ENCODE assay signal across 1 cellular context in the genomic region with DNA sequence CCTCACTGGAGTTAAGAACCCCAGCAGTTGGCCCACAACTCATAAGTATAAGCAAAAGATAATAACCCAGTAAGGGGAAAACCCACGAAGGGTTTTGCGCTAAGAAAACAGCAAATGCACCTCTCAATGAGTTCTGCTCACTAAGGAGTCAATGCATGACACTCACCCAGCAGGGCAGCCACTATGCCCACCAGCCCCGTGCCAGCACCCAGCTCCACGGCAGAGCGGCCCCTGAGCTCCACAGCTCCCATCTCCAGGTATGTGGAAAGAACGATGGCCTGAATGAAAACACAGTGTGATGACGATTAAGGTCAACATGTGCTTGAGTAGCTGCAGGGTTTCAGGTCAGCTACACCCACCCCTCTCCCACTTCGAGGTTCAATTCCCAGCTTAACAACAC.
A peak's percentile ranks its signal among the peaks of the same experiment; 100 is the strongest.
TF ChIP-seq lines count a peak whose summit lies in the region.

No MANE protein-coding gene starts in this region.

TF ChIP-seq in GM23338, 12 proteins besides CTCF, POLR2A, EP300 and RAD21:
- TF ChIP-seq, protein P1, sequence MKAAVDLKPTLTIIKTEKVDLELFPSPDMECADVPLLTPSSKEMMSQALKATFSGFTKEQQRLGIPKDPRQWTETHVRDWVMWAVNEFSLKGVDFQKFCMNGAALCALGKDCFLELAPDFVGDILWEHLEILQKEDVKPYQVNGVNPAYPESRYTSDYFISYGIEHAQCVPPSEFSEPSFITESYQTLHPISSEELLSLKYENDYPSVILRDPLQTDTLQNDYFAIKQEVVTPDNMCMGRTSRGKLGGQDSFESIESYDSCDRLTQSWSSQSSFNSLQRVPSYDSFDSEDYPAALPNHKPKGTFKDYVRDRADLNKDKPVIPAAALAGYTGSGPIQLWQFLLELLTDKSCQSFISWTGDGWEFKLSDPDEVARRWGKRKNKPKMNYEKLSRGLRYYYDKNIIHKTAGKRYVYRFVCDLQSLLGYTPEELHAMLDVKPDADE (IDR thresholded peaks at IDR 0.05): no peak
- TF ChIP-seq, protein P2, sequence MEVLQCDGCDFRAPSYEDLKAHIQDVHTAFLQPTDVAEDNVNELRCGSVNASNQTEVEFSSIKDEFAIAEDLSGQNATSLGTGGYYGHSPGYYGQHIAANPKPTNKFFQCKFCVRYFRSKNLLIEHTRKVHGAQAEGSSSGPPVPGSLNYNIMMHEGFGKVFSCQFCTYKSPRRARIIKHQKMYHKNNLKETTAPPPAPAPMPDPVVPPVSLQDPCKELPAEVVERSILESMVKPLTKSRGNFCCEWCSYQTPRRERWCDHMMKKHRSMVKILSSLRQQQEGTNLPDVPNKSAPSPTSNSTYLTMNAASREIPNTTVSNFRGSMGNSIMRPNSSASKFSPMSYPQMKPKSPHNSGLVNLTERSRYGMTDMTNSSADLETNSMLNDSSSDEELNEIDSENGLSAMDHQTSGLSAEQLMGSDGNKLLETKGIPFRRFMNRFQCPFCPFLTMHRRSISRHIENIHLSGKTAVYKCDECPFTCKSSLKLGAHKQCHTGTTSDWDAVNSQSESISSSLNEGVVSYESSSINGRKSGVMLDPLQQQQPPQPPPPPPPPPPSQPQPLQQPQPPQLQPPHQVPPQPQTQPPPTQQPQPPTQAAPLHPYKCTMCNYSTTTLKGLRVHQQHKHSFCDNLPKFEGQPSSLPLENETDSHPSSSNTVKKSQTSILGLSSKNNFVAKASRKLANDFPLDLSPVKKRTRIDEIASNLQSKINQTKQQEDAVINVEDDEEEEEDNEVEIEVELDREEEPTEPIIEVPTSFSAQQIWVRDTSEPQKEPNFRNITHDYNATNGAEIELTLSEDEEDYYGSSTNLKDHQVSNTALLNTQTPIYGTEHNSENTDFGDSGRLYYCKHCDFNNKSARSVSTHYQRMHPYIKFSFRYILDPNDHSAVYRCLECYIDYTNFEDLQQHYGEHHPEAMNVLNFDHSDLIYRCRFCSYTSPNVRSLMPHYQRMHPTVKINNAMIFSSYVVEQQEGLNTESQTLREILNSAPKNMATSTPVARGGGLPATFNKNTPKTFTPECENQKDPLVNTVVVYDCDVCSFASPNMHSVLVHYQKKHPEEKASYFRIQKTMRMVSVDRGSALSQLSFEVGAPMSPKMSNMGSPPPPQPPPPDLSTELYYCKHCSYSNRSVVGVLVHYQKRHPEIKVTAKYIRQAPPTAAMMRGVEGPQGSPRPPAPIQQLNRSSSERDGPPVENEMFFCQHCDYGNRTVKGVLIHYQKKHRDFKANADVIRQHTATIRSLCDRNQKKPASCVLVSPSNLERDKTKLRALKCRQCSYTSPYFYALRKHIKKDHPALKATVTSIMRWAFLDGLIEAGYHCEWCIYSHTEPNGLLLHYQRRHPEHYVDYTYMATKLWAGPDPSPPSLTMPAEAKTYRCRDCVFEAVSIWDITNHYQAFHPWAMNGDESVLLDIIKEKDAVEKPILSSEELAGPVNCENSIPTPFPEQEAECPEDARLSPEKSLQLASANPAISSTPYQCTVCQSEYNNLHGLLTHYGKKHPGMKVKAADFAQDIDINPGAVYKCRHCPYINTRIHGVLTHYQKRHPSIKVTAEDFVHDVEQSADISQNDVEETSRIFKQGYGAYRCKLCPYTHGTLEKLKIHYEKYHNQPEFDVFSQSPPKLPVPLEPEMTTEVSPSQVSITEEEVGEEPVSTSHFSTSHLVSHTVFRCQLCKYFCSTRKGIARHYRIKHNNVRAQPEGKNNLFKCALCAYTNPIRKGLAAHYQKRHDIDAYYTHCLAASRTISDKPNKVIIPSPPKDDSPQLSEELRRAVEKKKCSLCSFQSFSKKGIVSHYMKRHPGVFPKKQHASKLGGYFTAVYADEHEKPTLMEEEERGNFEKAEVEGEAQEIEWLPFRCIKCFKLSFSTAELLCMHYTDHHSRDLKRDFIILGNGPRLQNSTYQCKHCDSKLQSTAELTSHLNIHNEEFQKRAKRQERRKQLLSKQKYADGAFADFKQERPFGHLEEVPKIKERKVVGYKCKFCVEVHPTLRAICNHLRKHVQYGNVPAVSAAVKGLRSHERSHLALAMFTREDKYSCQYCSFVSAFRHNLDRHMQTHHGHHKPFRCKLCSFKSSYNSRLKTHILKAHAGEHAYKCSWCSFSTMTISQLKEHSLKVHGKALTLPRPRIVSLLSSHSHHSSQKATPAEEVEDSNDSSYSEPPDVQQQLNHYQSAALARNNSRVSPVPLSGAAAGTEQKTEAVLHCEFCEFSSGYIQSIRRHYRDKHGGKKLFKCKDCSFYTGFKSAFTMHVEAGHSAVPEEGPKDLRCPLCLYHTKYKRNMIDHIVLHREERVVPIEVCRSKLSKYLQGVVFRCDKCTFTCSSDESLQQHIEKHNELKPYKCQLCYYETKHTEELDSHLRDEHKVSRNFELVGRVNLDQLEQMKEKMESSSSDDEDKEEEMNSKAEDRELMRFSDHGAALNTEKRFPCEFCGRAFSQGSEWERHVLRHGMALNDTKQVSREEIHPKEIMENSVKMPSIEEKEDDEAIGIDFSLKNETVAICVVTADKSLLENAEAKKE (CRISPR knock-in tag; IDR thresholded peaks at IDR 0.05): no peak
- TF ChIP-seq STAT1 (IDR thresholded peaks at IDR 0.05; ENCODE audit: unreplicated experiment) (no peak), POLR2AphosphoS5 (IDR thresholded peaks at IDR 0.05; ENCODE audit: low read depth) (0 out of 2 replicates have a peak, but pooled peaks have one; percentile 17), JUNB (IDR thresholded peaks at IDR 0.05; ENCODE audit: unreplicated experiment) (no peak), NANOG (IDR thresholded peaks at IDR 0.05; ENCODE audit: borderline replicate concordance) (no peak), EZH2phosphoT487 (IDR thresholded peaks at IDR 0.05; ENCODE audit: unreplicated experiment) (no peak), EZH2 (IDR thresholded peaks at IDR 0.05; ENCODE audit: low read depth, unreplicated experiment) (no peak)
TF ChIP-seq in GM23338: peak in this region for 1.
